8 cellular contexts compared by ENCODE assay signal in the genomic region with DNA sequence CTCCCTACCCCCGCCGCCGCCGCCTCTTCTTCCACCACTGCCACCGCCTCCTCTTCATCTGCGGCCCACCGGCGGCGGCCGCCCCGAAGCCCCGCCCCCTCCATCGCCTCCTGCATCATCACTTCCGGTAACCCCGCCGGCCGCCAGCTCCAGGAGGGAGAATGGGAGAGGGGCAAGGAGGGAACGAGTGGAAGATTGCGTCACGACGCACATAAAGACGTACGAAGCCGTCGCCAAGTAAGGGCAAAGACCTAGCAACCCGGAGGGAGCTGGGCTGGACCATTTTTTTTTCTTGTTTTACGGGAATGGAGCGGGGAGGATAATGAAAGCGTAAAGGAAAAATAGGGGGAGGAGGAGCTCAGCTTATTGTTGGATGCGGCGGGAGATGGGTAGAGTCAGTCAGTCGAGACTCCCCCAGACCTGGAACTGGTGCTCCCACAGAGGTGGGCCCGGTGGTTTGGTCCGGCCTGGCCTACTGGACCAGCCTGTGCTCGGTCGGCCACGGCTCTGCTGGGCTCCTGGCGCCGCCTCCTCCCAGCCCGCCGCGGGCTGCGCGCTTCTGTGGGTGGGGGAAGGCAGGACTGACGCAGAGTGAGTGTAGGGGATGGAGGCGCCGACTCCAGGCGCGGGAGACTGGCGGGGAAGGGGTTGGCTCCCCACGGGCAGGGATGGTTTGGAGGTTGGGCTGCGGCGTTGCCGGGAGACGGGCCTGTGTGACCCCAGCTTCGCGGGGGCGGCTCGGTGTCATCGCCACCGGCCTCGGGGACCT. TPM values are rescaled to one million over a fixed set of nuclear protein-coding genes. Genes with fewer than 3 reads are reported as not detected.
DNase-seq lines count a peak whose midpoint lies in the region; ATAC-seq and TF ChIP-seq lines count a peak whose summit lies in the region.

A gene with protein sequence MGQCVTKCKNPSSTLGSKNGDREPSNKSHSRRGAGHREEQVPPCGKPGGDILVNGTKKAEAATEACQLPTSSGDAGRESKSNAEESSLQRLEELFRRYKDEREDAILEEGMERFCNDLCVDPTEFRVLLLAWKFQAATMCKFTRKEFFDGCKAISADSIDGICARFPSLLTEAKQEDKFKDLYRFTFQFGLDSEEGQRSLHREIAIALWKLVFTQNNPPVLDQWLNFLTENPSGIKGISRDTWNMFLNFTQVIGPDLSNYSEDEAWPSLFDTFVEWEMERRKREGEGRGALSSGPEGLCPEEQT (minus strand): TSS at position 60 of the 769 bp plus-strand sequence. CDS start 37,820 bp downstream, outside the sequence.
A gene with protein sequence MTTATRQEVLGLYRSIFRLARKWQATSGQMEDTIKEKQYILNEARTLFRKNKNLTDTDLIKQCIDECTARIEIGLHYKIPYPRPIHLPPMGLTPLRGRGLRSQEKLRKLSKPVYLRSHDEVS (plus strand): TSS at position 473 of the 769 bp plus-strand sequence. CDS start 14,785 bp downstream, outside the sequence.

- H4K20me1 ChIP-seq in DOHH2 (ENCODE audit: control insufficient read depth, insufficient read depth, low read depth, low read length), result peaks cover 11% of the 10 kb centered on the region; the same call in 1 of the 2 replicates
- H4K20me1 ChIP-seq in Loucy (ENCODE audit: insufficient read depth, low read length, poor library complexity, severe bottlenecking), result peaks cover 36% of the 10 kb centered on the region

- H3K4me3 Mint-ChIP-seq in natural killer cell treated with Interleukin-12 subunit alpha and Interleukin-12 subunit beta and Interleukin-15 and Interleukin-18, amount 100 ng/mL, for 72 hours, result peak within 1 kb of the TSS; percentile 95

- peak; percentile 86 to 90 for ATAC-seq in natural killer cell treated with Interleukin-12 subunit alpha and Interleukin-12 subunit beta and Interleukin-15 and Interleukin-18, amount 100 ng/mL, for 72 hours
- ATAC-seq in stimulated activated naive CD8-positive, alpha-beta T cell treated with anti-CD3 and anti-CD28 coated beads, Interleukin-15, Interleukin-2, amounts not matched to agents 100 U/mL and 50 U/mL, for 24 hours, result peak; percentile 89

- peaks cover 53% of the 10 kb centered on the region for H3K4me1 ChIP-seq in DOHH2 (ENCODE audit: control insufficient read depth, low read length)
- H3K4me1 ChIP-seq in Loucy (ENCODE audit: insufficient read depth, low read length, poor library complexity, severe bottlenecking), result peaks cover 76% of the 10 kb centered on the region

- H3K27ac Mint-ChIP-seq in natural killer cell treated with Interleukin-12 subunit alpha and Interleukin-12 subunit beta and Interleukin-15 and Interleukin-18, amount 100 ng/mL, for 72 hours, result peak within 1 kb of the TSS; percentile 98

- H3K4me3 ChIP-seq in DOHH2 (ENCODE audit: low read length), result peak within 1 kb of the TSS; percentile 90
- H3K4me3 ChIP-seq in Loucy (ENCODE audit: low read length, poor library complexity, severe bottlenecking), result peak within 1 kb of the TSS; percentile 86
- peak within 1 kb of the TSS; percentile 82 for H3K4me3 ChIP-seq in fibroblast of pulmonary artery (replicated peaks; ENCODE audit: low read depth, low read length)

- no peaks in the 10 kb centered on the region for H3K9me2 ChIP-seq in DOHH2 (replicated peaks; ENCODE audit: control insufficient read depth, low read length)
- H3K9me2 ChIP-seq in Loucy (replicated peaks; ENCODE audit: low read depth, low read length), result no peaks in the 10 kb centered on the region

- H3K36me3 Mint-ChIP-seq in natural killer cell treated with Interleukin-12 subunit alpha and Interleukin-12 subunit beta and Interleukin-15 and Interleukin-18, amount 100 ng/mL, for 72 hours, result peaks cover 51% of the 10 kb centered on the region

- no peaks in the 10 kb centered on the region for H3K27me3 Mint-ChIP-seq in natural killer cell treated with Interleukin-12 subunit alpha and Interleukin-12 subunit beta and Interleukin-15 and Interleukin-18, amount 100 ng/mL, for 72 hours

- H3F3A ChIP-seq in DOHH2 (ENCODE audit: control insufficient read depth, insufficient read depth), result peaks cover 9% of the 10 kb centered on the region
- peaks cover 6% of the 10 kb centered on the region; the same call in 1 of the 2 replicates for H3F3A ChIP-seq in Loucy (ENCODE audit: low read depth)

- H3K9me3 ChIP-seq in DOHH2 (ENCODE audit: control insufficient read depth, insufficient read depth, low read length) (no peaks in the 10 kb centered on the region), Loucy (ENCODE audit: insufficient read depth, low read depth, low read length) (no peaks in the 10 kb centered on the region)

- peak; percentile 73 for TF ChIP-seq POLR2A in Raji (IDR thresholded peaks at IDR 0.05; ENCODE audit: insufficient read depth, low read depth, low read length)

- H3K4me1 Mint-ChIP-seq in natural killer cell treated with Interleukin-12 subunit alpha and Interleukin-12 subunit beta and Interleukin-15 and Interleukin-18, amount 100 ng/mL, for 72 hours (ENCODE audit: low read depth in 2 of 2), result peaks cover 70 to 73% of the 10 kb centered on the region in 2 donors

- peak within 1 kb of the TSS; percentile 90 for H2AFZ ChIP-seq in Loucy (ENCODE audit: low read length)

- H3K36me3 ChIP-seq in DOHH2 (ENCODE audit: control insufficient read depth, low read length) (peaks cover 22% of the 10 kb centered on the region), Loucy (ENCODE audit: insufficient read depth, low read length) (no peaks in the 10 kb centered on the region)

- H3K4me2 ChIP-seq in DOHH2 (ENCODE audit: low read length), result peak within 1 kb of the TSS; percentile 82
- H3K4me2 ChIP-seq in Loucy (ENCODE audit: low read depth, low read length, poor library complexity, severe bottlenecking), result peak within 1 kb of the TSS; percentile 93

- TF ChIP-seq CTCF in DOHH2 (IDR thresholded peaks at IDR 0.05; ENCODE audit: low read depth, low read length, poor library complexity, severe bottlenecking), result no peak
- no peak for TF ChIP-seq CTCF in Loucy (conservative IDR thresholded peaks at IDR 0.05; ENCODE audit: low read length)
- no peak for TF ChIP-seq CTCF in fibroblast of pulmonary artery (IDR thresholded peaks at IDR 0.05; ENCODE audit: low read length, missing control alignments)

- H3K9ac ChIP-seq in Loucy (ENCODE audit: low read depth, low read length, poor library complexity, severe bottlenecking), result peak within 1 kb of the TSS; percentile 88

- DNase-seq in GOT3 (lab: John Stamatoyannopoulos, UW), result peak; percentile 91
- peak; percentile 83 for DNase-seq in activated T-helper 9 cell treated with anti-CD3 and anti-CD28 coated beads, Interleukin-2, amount 50 U/mL, for 16 hours (ENCODE audit: low read depth)
- DNase-seq in fibroblast of pulmonary artery (ENCODE audit: low read depth), result peak; percentile 100
- DNase-seq in natural killer cell treated with Interleukin-12 subunit alpha and Interleukin-12 subunit beta and Interleukin-15 and Interleukin-18, amount 100 ng/mL, for 72 hours (ENCODE audit: low spot score), result peak; percentile 94
- peak; percentile 94 for DNase-seq in stimulated activated naive CD8-positive, alpha-beta T cell treated with anti-CD3 and anti-CD28 coated beads, Interleukin-15, Interleukin-2, amounts not matched to agents 100 U/mL and 50 U/mL, for 24 hours

- H3K27ac ChIP-seq in DOHH2 (ENCODE audit: low read depth, low read length), result peak within 1 kb of the TSS; percentile 81

- H3K79me2 ChIP-seq in DOHH2 (ENCODE audit: control insufficient read depth, low read length), result peaks cover 76% of the 10 kb centered on the region
- H3K79me2 ChIP-seq in Loucy (ENCODE audit: insufficient read depth, low read length), result peaks cover 75% of the 10 kb centered on the region

- H3K27me3 ChIP-seq in DOHH2 (ENCODE audit: control insufficient read depth, low read length) (no peaks in the 10 kb centered on the region), Loucy (ENCODE audit: insufficient read depth, low read length, poor library complexity, severe bottlenecking) (no peaks in the 10 kb centered on the region)

- H3K9me3 Mint-ChIP-seq in natural killer cell treated with Interleukin-12 subunit alpha and Interleukin-12 subunit beta and Interleukin-15 and Interleukin-18, amount 100 ng/mL, for 72 hours, result no peaks in the 10 kb centered on the region

RNA-seq across cellular contexts. Expression of the first gene that starts in this region (rescaled TPM):
- 10 to 100 TPM; 36.7 to 47.4 TPM for total RNA-seq in natural killer cell treated with Interleukin-12 subunit alpha and Interleukin-12 subunit beta and Interleukin-15 and Interleukin-18, amount 100 ng/mL, for 72 hours

RNA-seq across cellular contexts. Expression of the second gene that starts in this region (rescaled TPM):
- total RNA-seq in natural killer cell treated with Interleukin-12 subunit alpha and Interleukin-12 subunit beta and Interleukin-15 and Interleukin-18, amount 100 ng/mL, for 72 hours, result 10 to 100 TPM; 39.0 to 52.2 TPM

Comparison
In these comparisons a context has a peak if more than half of its experiments do, and no peak if none do; other contexts are left out.
1. Peak in every context shown above with its lines: DNase-seq, ATAC-seq, H3K4me3 ChIP-seq and H3K27ac ChIP-seq.